Comparison of ENCODE assay signal across 18 cellular contexts in the genomic region with DNA sequence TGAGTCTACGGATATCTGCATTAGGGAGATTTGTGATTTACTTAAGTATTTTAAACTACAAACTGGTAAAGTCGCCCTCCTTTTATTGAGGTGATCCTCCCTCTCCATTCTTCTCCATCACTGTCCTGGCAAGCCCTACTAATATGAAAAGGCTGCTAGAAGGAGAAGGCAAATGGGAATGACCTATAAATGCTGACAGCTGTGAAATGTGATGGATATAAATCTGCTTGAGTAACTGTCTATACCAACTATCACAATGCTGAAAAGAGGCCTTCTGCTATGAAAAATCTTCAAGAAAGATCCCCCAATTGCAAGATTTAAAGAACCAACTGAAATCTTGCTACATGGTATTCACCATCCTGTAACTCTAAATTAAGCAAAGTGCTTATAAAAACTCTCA.
"Had no signal": no experiment of that assay in that cellular context is flagged by ENCODE, and none has a peak within 500 bp of the region (broad histone marks: within the 10 kb centered on the region; RNA-seq: fewer than 3 reads in every experiment).

No MANE protein-coding gene starts in this region.

- DNase-seq: activated CD4-positive, alpha-beta T cell treated with anti-CD3 and anti-CD28 coated beads for 36 hours; activated CD8-positive, alpha-beta T cell treated with anti-CD3 and anti-CD28 coated beads for 36 hours; activated effector memory CD4-positive, alpha-beta T cell treated with anti-CD3 and anti-CD28 coated beads, Interleukin-2, amount 50 U/mL, for 16 hours; activated T-cell treated with anti-CD3 and anti-CD28 coated beads, Interleukin-2, amount 50 U/mL, for 4 hours; adrenal gland; colonic mucosa; islet precursor cell; midbrain; ovary; stimulated activated naive CD8-positive, alpha-beta T cell treated with anti-CD3 and anti-CD28 coated beads, Interleukin-15, amount 100 ng/mL, for 72 hours; T-helper 17 cell; thyroid gland; WERI-Rb-1 had no signal

- H3K27me3 Mint-ChIP-seq: activated CD4-positive, alpha-beta T cell treated with anti-CD3 and anti-CD28 coated beads for 36 hours; activated CD8-positive, alpha-beta T cell treated with anti-CD3 and anti-CD28 coated beads for 36 hours; activated naive CD4-positive, alpha-beta T cell treated with anti-CD3 and anti-CD28 coated beads, Interleukin-2, amount 50 U/mL, for 24 hours; stimulated activated naive CD8-positive, alpha-beta T cell treated with anti-CD3 and anti-CD28 coated beads, Interleukin-15, amount 100 ng/mL, for 72 hours; T-helper 17 cell had no signal

- H3K4me3 ChIP-seq: adrenal gland, cardiac muscle cell, colonic mucosa, ovary, thyroid gland had no signal

- FAIRE-seq: urothelium cell line had no signal

- H3K9me3 ChIP-seq: adrenal gland, colonic mucosa, ovary, thyroid gland had no signal

- H3K27me3 ChIP-seq: adrenal gland, cardiac muscle cell, colonic mucosa, ovary, thyroid gland had no signal

- H3K27ac Mint-ChIP-seq: activated CD8-positive, alpha-beta T cell treated with anti-CD3 and anti-CD28 coated beads for 36 hours; activated naive CD4-positive, alpha-beta T cell treated with anti-CD3 and anti-CD28 coated beads, Interleukin-2, amount 50 U/mL, for 24 hours; T-helper 17 cell had no signal

- H3K36me3 ChIP-seq: ovary had no signal

- ATAC-seq: activated CD4-positive, alpha-beta T cell treated with anti-CD3 and anti-CD28 coated beads for 36 hours; activated CD8-positive, alpha-beta T cell treated with anti-CD3 and anti-CD28 coated beads for 36 hours; activated T-cell treated with anti-CD3 and anti-CD28 coated beads, Interleukin-2, amount 50 U/mL, for 4 hours; left lobe of liver; sciatic nerve; stimulated activated naive CD8-positive, alpha-beta T cell treated with anti-CD3 and anti-CD28 coated beads, Interleukin-15, amount 100 ng/mL, for 72 hours; T-helper 17 cell had no signal

- H3K27ac ChIP-seq: cardiac muscle cell, ovary, thyroid gland, WERI-Rb-1 had no signal

- H3K36me3 Mint-ChIP-seq: activated naive CD4-positive, alpha-beta T cell treated with anti-CD3 and anti-CD28 coated beads, Interleukin-2, amount 50 U/mL, for 24 hours had no signal

- H3K4me1 ChIP-seq: thyroid gland had no signal

- H3K9me3 Mint-ChIP-seq: activated CD8-positive, alpha-beta T cell treated with anti-CD3 and anti-CD28 coated beads for 36 hours; activated naive CD4-positive, alpha-beta T cell treated with anti-CD3 and anti-CD28 coated beads, Interleukin-2, amount 50 U/mL, for 24 hours; activated T-cell treated with anti-CD3 and anti-CD28 coated beads, Interleukin-2, amount 50 U/mL, for 4 hours; stimulated activated naive CD8-positive, alpha-beta T cell treated with anti-CD3 and anti-CD28 coated beads, Interleukin-15, amount 100 ng/mL, for 72 hours had no signal

- H3K4me3 Mint-ChIP-seq: activated CD4-positive, alpha-beta T cell treated with anti-CD3 and anti-CD28 coated beads for 36 hours; activated CD8-positive, alpha-beta T cell treated with anti-CD3 and anti-CD28 coated beads for 36 hours; activated naive CD4-positive, alpha-beta T cell treated with anti-CD3 and anti-CD28 coated beads, Interleukin-2, amount 50 U/mL, for 24 hours; activated T-cell treated with anti-CD3 and anti-CD28 coated beads, Interleukin-2, amount 50 U/mL, for 4 hours; stimulated activated naive CD8-positive, alpha-beta T cell treated with anti-CD3 and anti-CD28 coated beads, Interleukin-15, amount 100 ng/mL, for 72 hours; T-helper 17 cell had no signal
